Comparison of ENCODE assay signal across 9 cellular contexts in genomic region chr1:154191990-154192450, GRCh38. TPM values are rescaled to one million over a fixed set of nuclear protein-coding genes. Genes with fewer than 3 reads are reported as not detected.
DNase-seq lines count a peak whose midpoint lies in the region; ATAC-seq and TF ChIP-seq lines count a peak whose summit lies in the region.
"Had no signal": no experiment of that assay in that cellular context is flagged by ENCODE, and none has a peak within 500 bp of the region (broad histone marks: within the 10 kb centered on the region; RNA-seq: fewer than 3 reads in every experiment).

Gene TPM3 (minus strand): TSS chr1:154192100. CDS start chr1:154192018, 82 bp downstream.

- DNase-seq in activated B cell treated with CpG ODN at 0.5 μM for 24 hours (no peak), right atrium auricular region (ENCODE audit: low spot score) (no peak), HK-2 (ENCODE audit: unreplicated experiment) (no peak), GM13976 (ENCODE audit: low spot score) (no peak), GDM1 (lab: John Stamatoyannopoulos, UW) (no peak)
- DNase-seq: activated CD8-positive, alpha-beta memory T cell treated with anti-CD3 and anti-CD28 coated beads for 24 hours had no signal

- in situ Hi-C loops in GM13976 (cut with MboI; ENCODE audit: low sequenced_read_pairs, unreplicated experiment) = loop anchor here (10.0 kb wide), 1 partner anchor 143 kb away; no protein-coding TSS in a partner anchor

- H3K79me2 ChIP-seq in KMS-11 (ENCODE audit: insufficient read depth, low read depth) = no peaks in the 10 kb centered on the region

- peaks cover 15% of the 10 kb centered on the region for H3K27me3 Mint-ChIP-seq in activated B cell treated with CpG ODN at 0.5 μM for 24 hours

- intact Hi-C loops in activated B cell treated with CpG ODN at 0.5 μM for 24 hours (cut with micrococcal nuclease) = no loop called here

- no peaks in the 10 kb centered on the region for H3K4me1 Mint-ChIP-seq in activated B cell treated with CpG ODN at 0.5 μM for 24 hours

- H3K36me3 Mint-ChIP-seq in activated B cell treated with CpG ODN at 0.5 μM for 24 hours (ENCODE audit: low read depth) = no peaks in the 10 kb centered on the region

- H3K27ac Mint-ChIP-seq in activated B cell treated with CpG ODN at 0.5 μM for 24 hours = no peak within 1 kb of the TSS

- H3K36me3 ChIP-seq in KMS-11 (ENCODE audit: insufficient read depth) (no peaks in the 10 kb centered on the region), right atrium auricular region (peaks cover 25% of the 10 kb centered on the region), skeletal muscle tissue (ENCODE audit: control insufficient read depth in 3 of 3, insufficient read depth in 3 of 3, low read length in 3 of 3) (peaks cover 0 to 18% (median 0%) of the 10 kb centered on the region in 3 donors)

- H3K4me3 ChIP-seq in KMS-11 (IDR thresholded peaks at IDR 0.05; ENCODE audit: insufficient read depth, low read depth, low read length) (no peak within 1 kb of the TSS), right atrium auricular region (peak within 1 kb of the TSS; percentile 37 to 58), skeletal muscle tissue (ENCODE audit: low read length in 3 of 3) (peak within 1 kb of the TSS; percentile 71 to 90 (median 84))

- no peaks in the 10 kb centered on the region for H3K9me3 Mint-ChIP-seq in activated B cell treated with CpG ODN at 0.5 μM for 24 hours

- TF ChIP-seq CTCF in KMS-11 (conservative IDR thresholded peaks at IDR 0.05; ENCODE audit: low read depth, low read length) (no peak), activated B cell treated with CpG ODN at 0.5 μM for 24 hours (IDR thresholded peaks at IDR 0.05) (no peak), right atrium auricular region (IDR thresholded peaks at IDR 0.05) (no peak), GM13976 (IDR thresholded peaks at IDR 0.05; ENCODE audit: borderline replicate concordance, control extremely low read depth, extremely low read depth, insufficient read depth, missing control alignments) (no peak)

- CTCF ChIA-PET in activated B cell treated with CpG ODN at 0.5 μM for 24 hours (lab: Charles Lee) = interaction anchor here (1.2 kb wide), 1 partner anchor 80 kb away, joined by 4 read pairs; the partner anchor contains the start of gene HAX1

- H2AFZ ChIP-seq in KMS-11 (ENCODE audit: low read depth) = peak within 1 kb of the TSS; percentile 2; the same call in 1 of the 2 replicates

- H3K4me2 ChIP-seq in KMS-11 = no peak within 1 kb of the TSS

- peak; percentile 37 for ATAC-seq in activated B cell treated with CpG ODN at 0.5 μM for 24 hours (ENCODE audit: low read depth)
- no peak for ATAC-seq in HG03457 (IDR thresholded peaks at IDR 0.05; ENCODE audit: unreplicated experiment)

- H3K27me3 ChIP-seq in KMS-11 (ENCODE audit: insufficient read depth, low read depth) (peaks cover 28% of the 10 kb centered on the region), right atrium auricular region (no peaks in the 10 kb centered on the region), skeletal muscle tissue (ENCODE audit: control insufficient read depth in 3 of 3, insufficient read depth in 3 of 3, low read length in 3 of 3) (no peaks in the 10 kb centered on the region)

- no peaks in the 10 kb centered on the region for H4K20me1 ChIP-seq in KMS-11 (ENCODE audit: insufficient read depth)

- no peaks in the 10 kb centered on the region for H3K9me3 ChIP-seq in right atrium auricular region
- H3K9me3 ChIP-seq in skeletal muscle tissue (ENCODE audit: control insufficient read depth in 3 of 3, low read length in 3 of 3) = no peaks in the 10 kb centered on the region

- no peak within 1 kb of the TSS for H3K4me3 Mint-ChIP-seq in activated B cell treated with CpG ODN at 0.5 μM for 24 hours

- H3K27ac ChIP-seq in KMS-11 = no peak within 1 kb of the TSS
- H3K27ac ChIP-seq in right atrium auricular region = peak within 1 kb of the TSS; percentile 68 to 90
- peak within 1 kb of the TSS; percentile 96 for H3K27ac ChIP-seq in skeletal muscle tissue (ENCODE audit: low read depth, low read length)

- H3K4me1 ChIP-seq in KMS-11 (ENCODE audit: low read depth, poor library complexity, severe bottlenecking) (peaks cover 15% of the 10 kb centered on the region), right atrium auricular region (peaks cover 0 to 23% of the 10 kb centered on the region in 2 donors), skeletal muscle tissue (ENCODE audit: control insufficient read depth in 3 of 3, insufficient read depth in 3 of 3, low read length in 3 of 3) (peaks cover 20 to 32% (median 26%) of the 10 kb centered on the region in 3 donors)

- POLR2A ChIA-PET in activated B cell treated with CpG ODN at 0.5 μM for 24 hours (lab: Charles Lee) = interaction anchor here (1.1 to 1.5 kb wide), 2 partner anchors 9 to 12 kb away, joined by 3 to 5 read pairs; no protein-coding TSS in a partner anchor

- H3K9ac ChIP-seq in KMS-11 (no peak within 1 kb of the TSS), skeletal muscle tissue (ENCODE audit: low read depth in 1 of 3, low read length in 3 of 3) (peak within 1 kb of the TSS; percentile 75 to 95 (median 85))

RNA-seq across cellular contexts. Expression of gene TPM3, which starts in this region (rescaled TPM):
- total RNA-seq in activated B cell treated with CpG ODN at 0.5 μM for 24 hours = 466 and 509 TPM in 2 replicates
- 100 to 1,000 TPM; 469 to 975 TPM for total RNA-seq in right atrium auricular region
- total RNA-seq in skeletal muscle tissue = 202 TPM
